10 cellular contexts compared by ENCODE assay signal in genomic region chr19:44755219-44755618, GRCh38. TPM values are rescaled to one million over a fixed set of nuclear protein-coding genes. Genes with fewer than 3 reads are reported as not detected.
DNase-seq lines count a peak whose midpoint lies in the region; ATAC-seq and TF ChIP-seq lines count a peak whose summit lies in the region.
"Had no signal": no experiment of that assay in that cellular context is flagged by ENCODE, and none has a peak within 500 bp of the region (broad histone marks: within the 10 kb centered on the region; RNA-seq: fewer than 3 reads in every experiment).

No MANE protein-coding gene starts in this region.

- BruUV-seq in PC-3 (replicated peaks; lab: Mats Ljungman, UMichigan): no TSS peak

- peak overlapping the region; percentile 95; the same call in 1 of the 2 replicates for H3K4me2 ChIP-seq in PC-3 (ENCODE audit: low read length)

- no peak for TF ChIP-seq EP300 in esophagus muscularis mucosa (IDR thresholded peaks at IDR 0.05)

- POLR2A ChIA-PET in PC-3 (lab: Charles Lee; ENCODE audit: unreplicated experiment): no interaction called here

- H4K20me1 ChIP-seq in PC-3 (ENCODE audit: low read length): no peaks in the 10 kb centered on the region

- DNase-seq in D341Med (ENCODE audit: low spot score) (peak; percentile 10), PC-3 (no peak), esophagus muscularis mucosa (ENCODE audit: extremely low spot score) (no peak), prostate gland (ENCODE audit: low spot score) (no peak), omental fat pad (ENCODE audit: low spot score) (no peak), cerebellar cortex (ENCODE audit: low spot score) (no peak), NCI-H524 treated with DMSO at 0.1 percent for 48 hours (lab: John Stamatoyannopoulos, UW) (no peak)
- DNase-seq: NCI-H1092 had no signal

- peaks cover 7% of the 10 kb centered on the region; the same call in 1 of the 2 replicates for H3K36me3 ChIP-seq in PC-3 (ENCODE audit: low read depth, low read length)
- H3K36me3 ChIP-seq in esophagus muscularis mucosa: peaks cover 7 to 73% (median 49%) of the 10 kb centered on the region in 4 donors
- H3K36me3 ChIP-seq in prostate gland: peaks cover 0 to 3% of the 10 kb centered on the region in 2 donors

- H2AFZ ChIP-seq in PC-3 (ENCODE audit: low read length): no peak overlapping the region

- H3K27me3 ChIP-seq in PC-3 (ENCODE audit: low read length) (no peaks in the 10 kb centered on the region), esophagus muscularis mucosa (no peaks in the 10 kb centered on the region), prostate gland (replicated peaks; ENCODE audit: insufficient read depth) (no peaks in the 10 kb centered on the region)

- intact Hi-C loops in PC-3 (cut with micrococcal nuclease): no loop called here
- intact Hi-C loops in esophagus muscularis mucosa (cut with DNase I): no loop called here
- intact Hi-C loops in prostate gland (cut with DNase I): no loop called here

- no peaks in the 10 kb centered on the region for H3K9me2 ChIP-seq in PC-3 (replicated peaks; ENCODE audit: low read length)

- H3K79me2 ChIP-seq in PC-3 (ENCODE audit: low read length): peaks cover 23% of the 10 kb centered on the region

- H3F3A ChIP-seq in PC-3 (ENCODE audit: low read length, unreplicated experiment): peaks cover 6% of the 10 kb centered on the region

- CTCF ChIA-PET in PC-3 (lab: Charles Lee): no interaction called here

- WGBS in esophagus muscularis mucosa: 83% methylated on average over 3 of the region's 4 CpGs
- WGBS in prostate gland: 85% methylated on average over 4 of the region's 4 CpGs

- TF ChIP-seq POLR2A in esophagus muscularis mucosa (IDR thresholded peaks at IDR 0.05; ENCODE audit: low read depth) (no peak), prostate gland (IDR thresholded peaks at IDR 0.05) (no peak)

- H3K27ac ChIP-seq in PC-3 (ENCODE audit: low read length): peak overlapping the region; percentile 98; the same call in 1 of the 2 replicates
- H3K27ac ChIP-seq in esophagus muscularis mucosa (replicated peaks in 1 of 4): peak overlapping the region; percentile 89 to 95 (median 90)
- peak overlapping the region; percentile 88 to 96 for H3K27ac ChIP-seq in prostate gland

- no peak overlapping the region for H3K4me3 ChIP-seq in PC-3 (ENCODE audit: low read length)
- H3K4me3 ChIP-seq in esophagus muscularis mucosa: peak overlapping the region in 2 of 4 donors; percentile 60 to 75
- H3K4me3 ChIP-seq in prostate gland: peak overlapping the region in 1 of 2 donors; percentile 39

- H3K4me1 ChIP-seq in PC-3 (ENCODE audit: insufficient read depth, low read length) (peaks cover 38% of the 10 kb centered on the region), esophagus muscularis mucosa (peaks cover 73 to 97% (median 90%) of the 10 kb centered on the region in 4 donors), prostate gland (replicated peaks) (peaks cover 44% of the 10 kb centered on the region)

- no peak for TF ChIP-seq CTCF in PC-3 (conservative IDR thresholded peaks at IDR 0.05; ENCODE audit: low read depth, low read length)
- TF ChIP-seq CTCF in esophagus muscularis mucosa (IDR thresholded peaks at IDR 0.05): no peak
- TF ChIP-seq CTCF in prostate gland (IDR thresholded peaks at IDR 0.05): no peak
- no peak for TF ChIP-seq CTCF in omental fat pad (IDR thresholded peaks at IDR 0.05)

- ATAC-seq in PC-3: no peak
- ATAC-seq in HG03521 (IDR thresholded peaks at IDR 0.05; ENCODE audit: unreplicated experiment): no peak
- no peak for ATAC-seq in omental fat pad (ENCODE audit: low FRiP score)

- no peaks in the 10 kb centered on the region for H3K9me3 ChIP-seq in PC-3 (ENCODE audit: low read length)
- H3K9me3 ChIP-seq in esophagus muscularis mucosa: no peaks in the 10 kb centered on the region
- no peaks in the 10 kb centered on the region for H3K9me3 ChIP-seq in prostate gland

- H3K9ac ChIP-seq in PC-3 (ENCODE audit: low read length): peak overlapping the region; percentile 94

RNA-seq across cellular contexts. Expression of gene BCL3, which starts 6.7 kb away (rescaled TPM):
- total RNA-seq in PC-3 (2014; rRNA removed) (22.9 and 25.5 TPM in 2 replicates), esophagus muscularis mucosa (100 to 1,000 TPM in 1 of 4 donors, 10 to 100 TPM in 2, 1 to 10 TPM in 1; 10.0 to 147 (median 20.2) TPM), prostate gland (10 to 100 TPM; 22.6 to 44.0 TPM), omental fat pad (100 to 1,000 TPM in 1 of 4 donors, 10 to 100 TPM in 3; 12.2 to 113 (median 46.2) TPM)

RNA-seq across cellular contexts. Expression of gene CBLC, which starts 22.5 kb away (rescaled TPM):
- total RNA-seq in PC-3 (2014; rRNA removed) (25.4 and 26.4 TPM in 2 replicates), esophagus muscularis mucosa (under 1 TPM in 2 of 4 donors, not detected in 2; 0.34 to 0.50 TPM), prostate gland (10 to 100 TPM; 30.1 to 33.6 TPM), omental fat pad (under 1 TPM in 1 of 4 donors, not detected in 3; 0.46 TPM)

RNA-seq across cellular contexts. Expression of gene BCAM, which starts 53.7 kb away (rescaled TPM):
- total RNA-seq in PC-3 (2014; rRNA removed) (12.9 and 18.7 TPM in 2 replicates), esophagus muscularis mucosa (10 to 100 TPM; 32.4 to 76.5 (median 56.6) TPM), prostate gland (100 to 1,000 TPM; 258 to 501 TPM), omental fat pad (10 to 100 TPM; 37.0 to 55.0 (median 43.0) TPM)

RNA-seq across cellular contexts. Expression of gene CEACAM16, which starts 56.3 kb away (rescaled TPM):
- not detected in 2 replicates for total RNA-seq in PC-3 (2014; rRNA removed)
- total RNA-seq in esophagus muscularis mucosa: not detected
- total RNA-seq in prostate gland: not detected
- not detected for total RNA-seq in omental fat pad
- total RNA-seq: lower leg skin had no signal

Comparison
In these comparisons a context has a peak if more than half of its experiments do, and no peak if none do; other contexts are left out.
1. RNA of gene CBLC, which starts 22.5 kb away (total RNA-seq): 30.1 to 33.6 TPM in prostate gland and 25.4 to 26.4 TPM in PC-3; 0.34 to 0.50 TPM in esophagus muscularis mucosa and 0.46 TPM in omental fat pad; every median in the first group is over 10 times any median in the second.
2. Peak in every context shown above with its lines, with median percentiles within 50 percentile points of each other: H3K27ac ChIP-seq.